9 cellular contexts compared by ENCODE assay signal in genomic region chr2:175036582-175037018, GRCh38. TPM values are rescaled to one million over a fixed set of nuclear protein-coding genes. Genes with fewer than 3 reads are reported as not detected.
A peak's percentile ranks its signal among the peaks of the same experiment; 100 is the strongest.
DNase-seq lines count a peak whose midpoint lies in the region; ATAC-seq and TF ChIP-seq lines count a peak whose summit lies in the region.
"Had no signal": no experiment of that assay in that cellular context is flagged by ENCODE, and none has a peak within 500 bp of the region (broad histone marks: within the 10 kb centered on the region; RNA-seq: fewer than 3 reads in every experiment).

No MANE protein-coding gene starts in this region.

- H3K27me3 ChIP-seq in testis: no peaks in the 10 kb centered on the region

- TF ChIP-seq CTCF in foreskin fibroblast (IDR thresholded peaks at IDR 0.05; ENCODE audit: low read depth, low read length) (peak; percentile 23), testis (IDR thresholded peaks at IDR 0.05) (peak; percentile 32 to 68 (median 41))

- intact Hi-C loops in activated naive CD4-positive, alpha-beta T cell treated with anti-CD3 and anti-CD28 coated beads for 36 hours (cut with micrococcal nuclease): loop anchor here (1.0 kb wide), 3 partner anchors 151 to 336 kb away; no protein-coding TSS in a partner anchor
- intact Hi-C loops in testis (cut with DNase I; ENCODE audit: low total_unique reads): no loop called here

- DNase-seq in activated naive CD4-positive, alpha-beta T cell treated with anti-CD3 and anti-CD28 coated beads, Interleukin-2, amount 50 U/mL, for 72 hours (ENCODE audit: low spot score in 2 of 2): no peak
- DNase-seq in activated naive CD4-positive, alpha-beta T cell treated with anti-CD3 and anti-CD28 coated beads for 36 hours: no peak
- DNase-seq in T-cell (no peak), foreskin fibroblast (peak in 1 of 2 donors; percentile 36), testis (no peak)

- ATAC-seq in activated naive CD4-positive, alpha-beta T cell treated with anti-CD3 and anti-CD28 coated beads, Interleukin-2, amount 50 U/mL, for 72 hours: peak; percentile 56 to 58
- ATAC-seq in T-cell (replicated peaks in 1 of 4) (peak in 2 of 4 experiments; percentile 42 to 62), GM19397 (IDR thresholded peaks at IDR 0.05; ENCODE audit: unreplicated experiment) (no peak), HG03097 (IDR thresholded peaks at IDR 0.05; ENCODE audit: low FRiP score, unreplicated experiment) (no peak)

- peaks cover 0 to 3% of the 10 kb centered on the region in 2 donors for H3K9me3 Mint-ChIP-seq in activated naive CD4-positive, alpha-beta T cell treated with anti-CD3 and anti-CD28 coated beads, Interleukin-2, amount 50 U/mL, for 72 hours
- no peaks in the 10 kb centered on the region for H3K9me3 Mint-ChIP-seq in activated naive CD4-positive, alpha-beta T cell treated with anti-CD3 and anti-CD28 coated beads for 36 hours
- H3K9me3 Mint-ChIP-seq in T-cell: no peaks in the 10 kb centered on the region

- 71 to 74% methylated on average over 5 of the region's 5 CpGs for WGBS in testis, 2 donors

- POLR2A ChIA-PET in T-cell (lab: Charles Lee): no interaction called here

- no peak overlapping the region for H3K27ac ChIP-seq in testis

- no peak overlapping the region for H3K27ac Mint-ChIP-seq in activated naive CD4-positive, alpha-beta T cell treated with anti-CD3 and anti-CD28 coated beads, Interleukin-2, amount 50 U/mL, for 72 hours
- H3K27ac Mint-ChIP-seq in activated naive CD4-positive, alpha-beta T cell treated with anti-CD3 and anti-CD28 coated beads for 36 hours: no peak overlapping the region
- H3K27ac Mint-ChIP-seq in T-cell: peak overlapping the region; percentile 77 to 82
- H3K27ac Mint-ChIP-seq: dendritic cell treated with granulocyte-macrophage colony-stimulating factor and Interleukin-4, amounts not matched to agents 40 ng/mL and 50 ng/mL, for 4 days had no signal

- TF ChIP-seq EP300 in Ishikawa (IDR thresholded peaks at IDR 0.05; ENCODE audit: borderline replicate concordance): no peak

- H3K9me3 ChIP-seq in testis: no peaks in the 10 kb centered on the region

- no peaks in the 10 kb centered on the region for H3K27me3 Mint-ChIP-seq in activated naive CD4-positive, alpha-beta T cell treated with anti-CD3 and anti-CD28 coated beads for 36 hours (ENCODE audit: low read depth)
- H3K27me3 Mint-ChIP-seq in T-cell: no peaks in the 10 kb centered on the region
- H3K27me3 Mint-ChIP-seq: dendritic cell treated with granulocyte-macrophage colony-stimulating factor and Interleukin-4, amounts not matched to agents 40 ng/mL and 50 ng/mL, for 4 days had no signal

- no peaks in the 10 kb centered on the region for H3K4me1 ChIP-seq in testis

- no peaks in the 10 kb centered on the region for H3K36me3 ChIP-seq in testis (ENCODE audit: low read depth, missing control alignments)

- H3K4me3 Mint-ChIP-seq in activated naive CD4-positive, alpha-beta T cell treated with anti-CD3 and anti-CD28 coated beads for 36 hours: no peak overlapping the region
- peak overlapping the region in 2 of 3 donors; percentile 52 to 56 for H3K4me3 Mint-ChIP-seq in T-cell
- H3K4me3 Mint-ChIP-seq: dendritic cell treated with granulocyte-macrophage colony-stimulating factor and Interleukin-4, amounts not matched to agents 40 ng/mL and 50 ng/mL, for 4 days had no signal

- CTCF ChIA-PET in activated naive CD4-positive, alpha-beta T cell treated with anti-CD3 and anti-CD28 coated beads for 36 hours (lab: Charles Lee): interaction anchor here (0.6 to 1.2 kb wide), 4 partner anchors 14 to 264 kb away, joined by 3 to 6 read pairs (median 3); partner anchors contain the start of gene CHN1
- CTCF ChIA-PET in T-cell (lab: Charles Lee): no interaction called here

- H3K36me3 Mint-ChIP-seq in activated naive CD4-positive, alpha-beta T cell treated with anti-CD3 and anti-CD28 coated beads, Interleukin-2, amount 50 U/mL, for 72 hours: no peaks in the 10 kb centered on the region
- H3K36me3 Mint-ChIP-seq in activated naive CD4-positive, alpha-beta T cell treated with anti-CD3 and anti-CD28 coated beads for 36 hours (ENCODE audit: low read depth): no peaks in the 10 kb centered on the region
- no peaks in the 10 kb centered on the region for H3K36me3 Mint-ChIP-seq in T-cell

- H3K4me3 ChIP-seq in foreskin fibroblast (ENCODE audit: low read depth in 1 of 2, low read length in 2 of 2): no peak overlapping the region
- no peak overlapping the region for H3K4me3 ChIP-seq in testis

- TF ChIP-seq POLR2A in testis (IDR thresholded peaks at IDR 0.05): no peak

- H3K4me1 Mint-ChIP-seq in activated naive CD4-positive, alpha-beta T cell treated with anti-CD3 and anti-CD28 coated beads for 36 hours (ENCODE audit: low read depth): peaks cover 6% of the 10 kb centered on the region
- peaks cover 9 to 18% (median 12%) of the 10 kb centered on the region in 3 donors for H3K4me1 Mint-ChIP-seq in T-cell

- peak; percentile 46 for TF ChIP-seq RAD21 in Ishikawa (IDR thresholded peaks at IDR 0.05; ENCODE audit: low read depth)

TF ChIP-seq in Ishikawa, 13 proteins besides CTCF, POLR2A, EP300 and RAD21:
- TF ChIP-seq FOXM1 (IDR thresholded peaks at IDR 0.05; ENCODE audit: borderline replicate concordance, low read depth): no peak
- TF ChIP-seq CEBPB (IDR thresholded peaks at IDR 0.05): no peak
- no peak for TF ChIP-seq REST (IDR thresholded peaks at IDR 0.05; ENCODE audit: low read depth)
- TF ChIP-seq NFIC (IDR thresholded peaks at IDR 0.05): no peak
- TF ChIP-seq EGR1 (IDR thresholded peaks at IDR 0.05): no peak
- TF ChIP-seq TEAD4 (IDR thresholded peaks at IDR 0.05): no peak
- TF ChIP-seq YY1 (IDR thresholded peaks at IDR 0.05; ENCODE audit: low read depth): no peak
TF ChIP-seq in Ishikawa: peak in this region for 0.

RNA-seq across cellular contexts. Expression of gene CHN1, which starts 31.4 kb away (rescaled TPM):
- total RNA-seq in activated naive CD4-positive, alpha-beta T cell treated with anti-CD3 and anti-CD28 coated beads, Interleukin-2, amount 50 U/mL, for 72 hours: 1 to 10 TPM; 2.9 to 3.3 TPM
- 1 to 10 TPM; 2.1 to 3.3 TPM for total RNA-seq in activated naive CD4-positive, alpha-beta T cell treated with anti-CD3 and anti-CD28 coated beads for 36 hours
- 1 to 10 TPM; 1.4 to 3.2 (median 3.0) TPM for total RNA-seq in T-cell
- total RNA-seq in testis: 10 to 100 TPM; 30.1 to 47.7 TPM
- polyA plus RNA-seq in testis (ENCODE audit: insufficient read depth, low read depth, low replicate concordance): 42.6 TPM

Comparison
In these comparisons a context has a peak if more than half of its experiments do, and no peak if none do; other contexts are left out.
1. ATAC-seq: peak in activated naive CD4-positive, alpha-beta T cell treated with anti-CD3 and anti-CD28 coated beads, Interleukin-2, amount 50 U/mL, for 72 hours (2 of 2); none in GM19397 (single experiment) and HG03097 (single experiment).
2. H3K27ac Mint-ChIP-seq: peak in T-cell (2 of 2); none in activated naive CD4-positive, alpha-beta T cell treated with anti-CD3 and anti-CD28 coated beads, Interleukin-2, amount 50 U/mL, for 72 hours (0 of 2) and activated naive CD4-positive, alpha-beta T cell treated with anti-CD3 and anti-CD28 coated beads for 36 hours (single experiment).
3. RNA of gene CHN1, which starts 31.4 kb away (total RNA-seq): 30.1 to 47.7 TPM in testis; 2.1 to 3.3 TPM in activated naive CD4-positive, alpha-beta T cell treated with anti-CD3 and anti-CD28 coated beads for 36 hours, 2.9 to 3.3 TPM in activated naive CD4-positive, alpha-beta T cell treated with anti-CD3 and anti-CD28 coated beads, Interleukin-2, amount 50 U/mL, for 72 hours and 1.4 to 3.2 TPM in T-cell; every median in the first group is over 4 times any median in the second.